Comparison of ENCODE assay signal across 8 cellular contexts in the genomic region with DNA sequence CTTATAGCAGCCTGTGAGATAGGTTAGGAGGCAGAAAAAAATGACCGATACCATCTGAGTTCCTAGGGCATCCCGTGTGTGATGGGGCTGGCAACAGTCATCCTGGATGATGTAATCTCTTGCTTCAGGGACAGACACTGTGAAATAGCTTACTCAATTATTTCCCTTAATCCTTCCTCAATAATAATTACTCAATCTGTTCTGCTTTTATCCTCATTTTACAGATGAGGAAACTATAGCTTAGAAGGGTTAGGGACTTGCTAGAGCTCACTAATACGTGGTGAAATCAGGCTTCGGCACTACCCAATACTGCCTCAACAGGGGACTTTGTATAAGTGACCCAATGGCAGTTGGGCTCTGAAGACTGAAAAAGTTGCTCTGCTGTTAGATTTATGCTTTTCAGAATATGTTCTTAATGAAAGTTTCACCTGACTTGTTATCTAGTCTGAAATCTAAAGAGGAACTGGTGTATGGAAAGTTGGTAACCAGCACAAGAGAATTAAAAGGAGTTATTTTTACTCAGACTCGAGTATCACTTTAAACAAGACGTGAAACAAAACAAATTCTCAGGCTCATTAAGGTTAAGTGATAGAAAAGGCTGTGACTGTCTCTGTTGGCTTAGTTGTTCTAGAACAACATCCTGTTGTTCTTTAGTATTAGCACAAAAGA. TPM values are rescaled to one million over a fixed set of nuclear protein-coding genes. Genes with fewer than 3 reads are reported as not detected.
DNase-seq lines count a peak whose midpoint lies in the region; ATAC-seq and TF ChIP-seq lines count a peak whose summit lies in the region.

No MANE protein-coding gene starts in this region.

- H3K27ac Mint-ChIP-seq in stimulated activated effector memory CD8-positive, alpha-beta T cell treated with anti-CD3 and anti-CD28 coated beads, Interleukin-12 subunit alpha, Interleukin-12 subunit beta, amount 100 ng/mL, for 72 hours: peak overlapping the region; percentile 90

- no peak for TF ChIP-seq CTCF in GM13976 (IDR thresholded peaks at IDR 0.05; ENCODE audit: borderline replicate concordance, control extremely low read depth, extremely low read depth, insufficient read depth, missing control alignments)

- H3K36me3 Mint-ChIP-seq in stimulated activated effector memory CD8-positive, alpha-beta T cell treated with anti-CD3 and anti-CD28 coated beads, Interleukin-12 subunit alpha, Interleukin-12 subunit beta, amount 100 ng/mL, for 72 hours: peaks cover 81% of the 10 kb centered on the region

- H3K36me3 ChIP-seq in SJCRH30: peaks cover 52% of the 10 kb centered on the region

- peak overlapping the region; percentile 26 for H3K4me3 Mint-ChIP-seq in stimulated activated effector memory CD8-positive, alpha-beta T cell treated with anti-CD3 and anti-CD28 coated beads, Interleukin-12 subunit alpha, Interleukin-12 subunit beta, amount 100 ng/mL, for 72 hours

- no peaks in the 10 kb centered on the region for H3K27me3 ChIP-seq in SJCRH30

- peak; percentile 69 for ATAC-seq in GM21528 (IDR thresholded peaks at IDR 0.05; ENCODE audit: low FRiP score, unreplicated experiment)
- peak; percentile 43 for ATAC-seq in stimulated activated effector memory CD8-positive, alpha-beta T cell treated with anti-CD3 and anti-CD28 coated beads, Interleukin-12 subunit alpha, Interleukin-12 subunit beta, amount 100 ng/mL, for 72 hours

- peaks cover 47% of the 10 kb centered on the region for H3K4me1 Mint-ChIP-seq in stimulated activated effector memory CD8-positive, alpha-beta T cell treated with anti-CD3 and anti-CD28 coated beads, Interleukin-12 subunit alpha, Interleukin-12 subunit beta, amount 100 ng/mL, for 72 hours

- peaks cover 14% of the 10 kb centered on the region for H3K9me3 Mint-ChIP-seq in stimulated activated effector memory CD8-positive, alpha-beta T cell treated with anti-CD3 and anti-CD28 coated beads, Interleukin-12 subunit alpha, Interleukin-12 subunit beta, amount 100 ng/mL, for 72 hours

- no peak overlapping the region for H3K27ac ChIP-seq in SJCRH30

- H3K4me1 ChIP-seq in SJCRH30: peaks cover 14% of the 10 kb centered on the region

- in situ Hi-C loops in GM13976 (cut with MboI; ENCODE audit: low sequenced_read_pairs, unreplicated experiment): no loop called here

- DNase-seq in GM13976 (ENCODE audit: low spot score): peak; percentile 31
- peak; percentile 24 for DNase-seq in Jurkat, Clone E6-1 (ENCODE audit: low read depth, low spot score)
- peak; percentile 35 for DNase-seq in central memory CD4-positive, alpha-beta T cell
- DNase-seq in stimulated activated effector memory CD8-positive, alpha-beta T cell treated with anti-CD3 and anti-CD28 coated beads, Interleukin-12 subunit alpha, Interleukin-12 subunit beta, amount 100 ng/mL, for 72 hours (ENCODE audit: low spot score in 2 of 2): no peak
- no peak for DNase-seq in NCI-H1105 treated with DMSO at 0.1 percent for 48 hours (lab: John Stamatoyannopoulos, UW)
- no peak for DNase-seq in cortex of kidney (lab: John Stamatoyannopoulos, UW)
- no peak for DNase-seq in SJCRH30

- H3K9me3 ChIP-seq in SJCRH30 (replicated peaks): no peaks in the 10 kb centered on the region

- H3K4me3 ChIP-seq in Jurkat, Clone E6-1 (ENCODE audit: low read length): no peak overlapping the region
- no peak overlapping the region for H3K4me3 ChIP-seq in SJCRH30

RNA-seq across cellular contexts. Expression of gene CD55, which starts 14.4 kb away (rescaled TPM):
- 10.5 TPM for polyA plus RNA-seq in Jurkat, Clone E6-1 (2012; ENCODE audit: insufficient read depth, insufficient read length)
- total RNA-seq in SJCRH30 (2014; rRNA removed; shearing (Covaris generic)): 22.3 and 22.9 TPM in 2 replicates

Comparison
In these comparisons a context has a peak if more than half of its experiments do, and no peak if none do; other contexts are left out.
1. DNase-seq: peak in GM13976 (single experiment), Jurkat, Clone E6-1 (single experiment) and central memory CD4-positive, alpha-beta T cell (single experiment); none in stimulated activated effector memory CD8-positive, alpha-beta T cell treated with anti-CD3 and anti-CD28 coated beads, Interleukin-12 subunit alpha, Interleukin-12 subunit beta, amount 100 ng/mL, for 72 hours (0 of 2), NCI-H1105 treated with DMSO at 0.1 percent for 48 hours (single experiment), cortex of kidney (single experiment) and SJCRH30 (0 of 2).